ENCODE assay signal across 12 cellular contexts in genomic region chr10:16381083-16381482, GRCh38. TPM values are rescaled to one million over a fixed set of nuclear protein-coding genes. Genes with fewer than 3 reads are reported as not detected.
DNase-seq lines count a peak whose midpoint lies in the region; ATAC-seq and TF ChIP-seq lines count a peak whose summit lies in the region.
"Had no signal": no experiment of that assay in that cellular context is flagged by ENCODE, and none has a peak within 500 bp of the region (broad histone marks: within the 10 kb centered on the region; RNA-seq: fewer than 3 reads in every experiment).

No MANE protein-coding gene starts in this region.

- CTCF ChIA-PET in activated CD8-positive, alpha-beta T cell treated with anti-CD3 and anti-CD28 coated beads for 36 hours (lab: Charles Lee) = no interaction called here

- DNase-seq in HFF-Myc (ENCODE audit: extremely low read depth, low read depth) (peak; percentile 1), hepatocyte (ENCODE audit: low spot score) (peak; percentile 43), prostate gland (ENCODE audit: low spot score) (no peak), HuH-7.5 (ENCODE audit: low spot score) (no peak), amygdala (lab: John Stamatoyannopoulos, UW) (no peak)
- DNase-seq in activated CD8-positive, alpha-beta T cell treated with anti-CD3 and anti-CD28 coated beads for 36 hours = no peak
- DNase-seq: body of pancreas; DND-41; NCI-H774; stimulated activated naive CD4-positive, alpha-beta T cell treated with Interleukin-2 at 50 U/mL for 16 hours had no signal

- H3K27me3 ChIP-seq in hepatocyte = no peaks in the 10 kb centered on the region
- H3K27me3 ChIP-seq in prostate gland (replicated peaks; ENCODE audit: insufficient read depth) = no peaks in the 10 kb centered on the region
- H3K27me3 ChIP-seq: body of pancreas had no signal

- no peak overlapping the region for H3K4me2 ChIP-seq in hepatocyte

- H3K27ac ChIP-seq in hepatocyte = peak overlapping the region; percentile 34
- H3K27ac ChIP-seq in prostate gland = no peak overlapping the region
- H3K27ac ChIP-seq: body of pancreas had no signal

- no peak overlapping the region for H3K4me3 ChIP-seq in HFF-Myc (replicated peaks; ENCODE audit: low read depth, low read length)
- H3K4me3 ChIP-seq in hepatocyte = no peak overlapping the region
- no peak overlapping the region for H3K4me3 ChIP-seq in prostate gland
- H3K4me3 ChIP-seq: body of pancreas had no signal

- H3K79me2 ChIP-seq in hepatocyte = no peaks in the 10 kb centered on the region

- H3K9me3 ChIP-seq in hepatocyte (ENCODE audit: low read depth) = no peaks in the 10 kb centered on the region
- H3K9me3 ChIP-seq in prostate gland = no peaks in the 10 kb centered on the region
- H3K9me3 ChIP-seq: body of pancreas had no signal

- H3K4me1 Mint-ChIP-seq in activated CD8-positive, alpha-beta T cell treated with anti-CD3 and anti-CD28 coated beads for 36 hours (ENCODE audit: low read depth) = no peaks in the 10 kb centered on the region

- H3K4me1 ChIP-seq in hepatocyte (ENCODE audit: insufficient read depth) (no peaks in the 10 kb centered on the region), prostate gland (replicated peaks) (no peaks in the 10 kb centered on the region)
- H3K4me1 ChIP-seq: body of pancreas had no signal

- WGBS in hepatocyte (ENCODE audit: low lambda C conversion rate, missing lambda C conversion rate) = 59% methylated on average over 3 of the region's 3 CpGs
- 85% methylated on average over 3 of the region's 3 CpGs for WGBS in prostate gland

- H3K36me3 ChIP-seq in hepatocyte (replicated peaks; ENCODE audit: insufficient read depth, low read depth) = no peaks in the 10 kb centered on the region
- H3K36me3 ChIP-seq in prostate gland = no peaks in the 10 kb centered on the region

- no peaks in the 10 kb centered on the region for H3K36me3 Mint-ChIP-seq in activated CD8-positive, alpha-beta T cell treated with anti-CD3 and anti-CD28 coated beads for 36 hours (ENCODE audit: low read depth)

- no peaks in the 10 kb centered on the region for H4K20me1 ChIP-seq in hepatocyte (ENCODE audit: insufficient read depth, poor library complexity, severe bottlenecking)

- no peak overlapping the region for H2AFZ ChIP-seq in hepatocyte

- H3K9me2 ChIP-seq in hepatocyte (replicated peaks; ENCODE audit: insufficient read depth) = no peaks in the 10 kb centered on the region

- H3K27ac Mint-ChIP-seq in activated CD8-positive, alpha-beta T cell treated with anti-CD3 and anti-CD28 coated beads for 36 hours = no peak overlapping the region

- intact Hi-C loops in activated CD8-positive, alpha-beta T cell treated with anti-CD3 and anti-CD28 coated beads for 36 hours (cut with micrococcal nuclease) = no loop called here
- intact Hi-C loops in prostate gland (cut with DNase I) = no loop called here

- TF ChIP-seq CTCF in HFF-Myc (IDR thresholded peaks at IDR 0.05; ENCODE audit: low read depth, low read length, missing control alignments) (no peak), hepatocyte (IDR thresholded peaks at IDR 0.05; ENCODE audit: poor library complexity) (no peak), prostate gland (IDR thresholded peaks at IDR 0.05) (no peak)
- no peak for TF ChIP-seq CTCF in activated CD8-positive, alpha-beta T cell treated with anti-CD3 and anti-CD28 coated beads for 36 hours (IDR thresholded peaks at IDR 0.05)

- POLR2A ChIA-PET in activated CD8-positive, alpha-beta T cell treated with anti-CD3 and anti-CD28 coated beads for 36 hours (lab: Charles Lee) = no interaction called here

- H3K4me3 Mint-ChIP-seq in activated CD8-positive, alpha-beta T cell treated with anti-CD3 and anti-CD28 coated beads for 36 hours = no peak overlapping the region

- TF ChIP-seq POLR2A in prostate gland (IDR thresholded peaks at IDR 0.05) = no peak

- no peaks in the 10 kb centered on the region for H3K9me3 Mint-ChIP-seq in activated CD8-positive, alpha-beta T cell treated with anti-CD3 and anti-CD28 coated beads for 36 hours

- ATAC-seq in GM18867 (IDR thresholded peaks at IDR 0.05; ENCODE audit: unreplicated experiment) (peak; percentile 90), HG03571 (IDR thresholded peaks at IDR 0.05; ENCODE audit: unreplicated experiment) (peak; percentile 97)
- no peak for ATAC-seq in activated CD8-positive, alpha-beta T cell treated with anti-CD3 and anti-CD28 coated beads for 36 hours
- ATAC-seq: body of pancreas had no signal

- peaks cover 4% of the 10 kb centered on the region for H3K27me3 Mint-ChIP-seq in activated CD8-positive, alpha-beta T cell treated with anti-CD3 and anti-CD28 coated beads for 36 hours

RNA-seq across cellular contexts. Expression of gene PTER, which starts 55.7 kb away (rescaled TPM):
- 14.6 and 21.6 TPM in 2 replicates for total RNA-seq in hepatocyte
- polyA plus RNA-seq in hepatocyte = 8.6 TPM in 2 replicates
- total RNA-seq in activated CD8-positive, alpha-beta T cell treated with anti-CD3 and anti-CD28 coated beads for 36 hours = 10 to 100 TPM; 22.1 to 23.3 TPM
- total RNA-seq in prostate gland = 10 to 100 TPM; 10.4 to 18.8 TPM

Comparison
In these comparisons a context has a peak if more than half of its experiments do, and no peak if none do; other contexts are left out.
1. DNase-seq: peak in HFF-Myc (single experiment) and hepatocyte (single experiment); none in activated CD8-positive, alpha-beta T cell treated with anti-CD3 and anti-CD28 coated beads for 36 hours (single experiment), prostate gland (single experiment), HuH-7.5 (single experiment) and amygdala (0 of 56).